Comparison of ENCODE assay signal across 2 cellular contexts in the genomic region with DNA sequence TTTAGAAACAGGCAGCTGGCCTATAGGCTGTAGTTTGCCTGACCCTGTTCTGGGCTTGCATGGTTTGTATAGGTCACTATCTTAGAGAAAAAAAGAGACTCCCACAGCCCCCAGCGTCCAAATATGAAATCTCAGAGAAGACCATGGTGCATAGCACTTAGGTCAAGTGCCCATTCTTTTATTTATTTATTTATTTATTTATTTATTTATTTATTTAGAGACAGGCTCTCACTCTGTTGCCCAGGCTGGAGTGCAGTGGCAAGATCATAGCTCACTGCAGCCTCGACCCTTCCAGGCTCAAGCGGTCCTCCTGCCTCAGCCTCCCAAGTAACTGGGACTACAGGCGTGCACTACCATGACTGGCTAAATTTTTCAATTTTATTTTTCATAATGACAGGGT.
A peak's percentile ranks its signal among the peaks of the same experiment; 100 is the strongest.
TF ChIP-seq lines count a peak whose summit lies in the region.

No MANE protein-coding gene starts in this region.

TF ChIP-seq in A549, 52 proteins besides CTCF, POLR2A, EP300 and RAD21 (continued from another document):
- TF ChIP-seq ZC3H11A (IDR thresholded peaks at IDR 0.05) (peak; percentile 69), NR3C1 (IDR thresholded peaks at IDR 0.05) (no peak), SMC3 (IDR thresholded peaks at IDR 0.05) (no peak), REST (IDR thresholded peaks at IDR 0.05) (no peak)

TF ChIP-seq in HEK293, 187 proteins besides CTCF, POLR2A, EP300 and RAD21 (continued from another document and continues in another):
- peak; percentile 65; the same call in 1 of the 2 replicates for TF ChIP-seq REST (tag by site-specific recombination; IDR thresholded peaks at IDR 0.05)
- peak; percentile 82 for TF ChIP-seq ZNF433 (tag by site-specific recombination; IDR thresholded peaks at IDR 0.05; ENCODE audit: low read depth)
- TF ChIP-seq ZNF394 (tag by site-specific recombination; IDR thresholded peaks at IDR 0.05; ENCODE audit: borderline replicate concordance), result peak; percentile 95
- TF ChIP-seq ZNF776 (tag by site-specific recombination; IDR thresholded peaks at IDR 0.05; ENCODE audit: borderline replicate concordance), result no peak
- peak; percentile 67; the same call in 1 of the 2 replicates for TF ChIP-seq ZNF223 (tag by site-specific recombination; IDR thresholded peaks at IDR 0.05)
- TF ChIP-seq ZBTB8A (tag by site-specific recombination; IDR thresholded peaks at IDR 0.05), result peak; percentile 82
- TF ChIP-seq ZNF155 (tag by site-specific recombination; IDR thresholded peaks at IDR 0.05), result no peak
- peak; percentile 53 for TF ChIP-seq ZXDB (tag by site-specific recombination; IDR thresholded peaks at IDR 0.05)
- TF ChIP-seq, protein P1, sequence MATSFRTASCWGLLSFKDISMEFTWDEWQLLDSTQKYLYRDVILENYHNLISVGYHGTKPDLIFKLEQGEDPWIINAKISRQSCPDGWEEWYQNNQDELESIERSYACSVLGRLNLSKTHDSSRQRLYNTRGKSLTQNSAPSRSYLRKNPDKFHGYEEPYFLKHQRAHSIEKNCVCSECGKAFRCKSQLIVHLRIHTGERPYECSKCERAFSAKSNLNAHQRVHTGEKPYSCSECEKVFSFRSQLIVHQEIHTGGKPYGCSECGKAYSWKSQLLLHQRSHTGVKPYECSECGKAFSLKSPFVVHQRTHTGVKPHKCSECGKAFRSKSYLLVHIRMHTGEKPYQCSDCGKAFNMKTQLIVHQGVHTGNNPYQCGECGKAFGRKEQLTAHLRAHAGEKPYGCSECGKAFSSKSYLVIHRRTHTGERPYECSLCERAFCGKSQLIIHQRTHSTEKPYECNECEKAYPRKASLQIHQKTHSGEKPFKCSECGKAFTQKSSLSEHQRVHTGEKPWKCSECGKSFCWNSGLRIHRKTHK (tag by site-specific recombination; IDR thresholded peaks at IDR 0.05), result no peak
- TF ChIP-seq MYNN (tag by site-specific recombination; IDR thresholded peaks at IDR 0.05; ENCODE audit: borderline replicate concordance), result no peak
- TF ChIP-seq RBAK (tag by site-specific recombination; IDR thresholded peaks at IDR 0.05), result peak; percentile 76
- peak; percentile 42; the same call in 1 of the 2 replicates for TF ChIP-seq GLI2 (tag by site-specific recombination; IDR thresholded peaks at IDR 0.05; ENCODE audit: borderline replicate concordance, low read depth)
- no peak for TF ChIP-seq ZNF501 (tag by site-specific recombination; IDR thresholded peaks at IDR 0.05)
- TF ChIP-seq, protein P2, sequence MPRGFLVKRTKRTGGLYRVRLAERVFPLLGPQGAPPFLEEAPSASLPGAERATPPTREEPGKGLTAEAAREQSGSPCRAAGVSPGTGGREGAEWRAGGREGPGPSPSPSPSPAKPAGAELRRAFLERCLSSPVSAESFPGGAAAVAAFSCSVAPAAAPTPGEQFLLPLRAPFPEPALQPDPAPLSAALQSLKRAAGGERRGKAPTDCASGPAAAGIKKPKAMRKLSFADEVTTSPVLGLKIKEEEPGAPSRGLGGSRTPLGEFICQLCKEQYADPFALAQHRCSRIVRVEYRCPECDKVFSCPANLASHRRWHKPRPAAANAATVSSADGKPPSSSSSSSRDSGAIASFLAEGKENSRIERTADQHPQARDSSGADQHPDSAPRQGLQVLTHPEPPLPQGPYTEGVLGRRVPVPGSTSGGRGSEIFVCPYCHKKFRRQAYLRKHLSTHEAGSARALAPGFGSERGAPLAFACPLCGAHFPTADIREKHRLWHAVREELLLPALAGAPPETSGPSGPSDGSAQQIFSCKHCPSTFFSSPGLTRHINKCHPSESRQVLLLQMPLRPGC (tag by site-specific recombination; IDR thresholded peaks at IDR 0.05), result no peak
- peak; percentile 83 for TF ChIP-seq ZNF558 (tag by site-specific recombination; IDR thresholded peaks at IDR 0.05)
- peak; percentile 91 for TF ChIP-seq ZNF19 (tag by site-specific recombination; IDR thresholded peaks at IDR 0.05; ENCODE audit: low read depth)
- TF ChIP-seq ZNF16 (tag by site-specific recombination; IDR thresholded peaks at IDR 0.05; ENCODE audit: low read depth), result no peak
- TF ChIP-seq ZNF664 (tag by site-specific recombination; IDR thresholded peaks at IDR 0.05), result peak; percentile 71
- TF ChIP-seq ZNF510 (tag by site-specific recombination; IDR thresholded peaks at IDR 0.05; ENCODE audit: insufficient replicate concordance), result peak; percentile 77
- TF ChIP-seq ZNF157 (tag by site-specific recombination; IDR thresholded peaks at IDR 0.05), result 0 out of 2 replicates have a peak, but pooled peaks have one; percentile 13
- TF ChIP-seq, protein P3, sequence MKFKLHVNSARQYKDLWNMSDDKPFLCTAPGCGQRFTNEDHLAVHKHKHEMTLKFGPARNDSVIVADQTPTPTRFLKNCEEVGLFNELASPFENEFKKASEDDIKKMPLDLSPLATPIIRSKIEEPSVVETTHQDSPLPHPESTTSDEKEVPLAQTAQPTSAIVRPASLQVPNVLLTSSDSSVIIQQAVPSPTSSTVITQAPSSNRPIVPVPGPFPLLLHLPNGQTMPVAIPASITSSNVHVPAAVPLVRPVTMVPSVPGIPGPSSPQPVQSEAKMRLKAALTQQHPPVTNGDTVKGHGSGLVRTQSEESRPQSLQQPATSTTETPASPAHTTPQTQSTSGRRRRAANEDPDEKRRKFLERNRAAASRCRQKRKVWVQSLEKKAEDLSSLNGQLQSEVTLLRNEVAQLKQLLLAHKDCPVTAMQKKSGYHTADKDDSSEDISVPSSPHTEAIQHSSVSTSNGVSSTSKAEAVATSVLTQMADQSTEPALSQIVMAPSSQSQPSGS (tag by site-specific recombination; IDR thresholded peaks at IDR 0.05; ENCODE audit: low read depth), result no peak
- peak; percentile 59; the same call in 1 of the 2 replicates for TF ChIP-seq ZNF292 (tag by site-specific recombination; IDR thresholded peaks at IDR 0.05; ENCODE audit: borderline replicate concordance, low read depth)
- peak; percentile 80 for TF ChIP-seq ZNF791 (tag by site-specific recombination; IDR thresholded peaks at IDR 0.05)
- TF ChIP-seq ZNF146 (tag by site-specific recombination; IDR thresholded peaks at IDR 0.05), result no peak
- no peak for TF ChIP-seq PRDM1 (tag by site-specific recombination; IDR thresholded peaks at IDR 0.05)
- TF ChIP-seq ZNF2 (tag by site-specific recombination; IDR thresholded peaks at IDR 0.05), result no peak
- 0 out of 2 replicates have a peak, but pooled peaks have one; percentile 45 for TF ChIP-seq ZNF704 (tag by site-specific recombination; IDR thresholded peaks at IDR 0.05)
- no peak for TF ChIP-seq ZNF133 (tag by site-specific recombination; IDR thresholded peaks at IDR 0.05)
- TF ChIP-seq ZNF148 (tag by site-specific recombination; IDR thresholded peaks at IDR 0.05; ENCODE audit: borderline replicate concordance), result no peak
- 0 out of 2 replicates have a peak, but pooled peaks have one; percentile 40 for TF ChIP-seq KLF7 (tag by site-specific recombination; IDR thresholded peaks at IDR 0.05; ENCODE audit: borderline replicate concordance)
- TF ChIP-seq KLF16 (tag by site-specific recombination; IDR thresholded peaks at IDR 0.05), result no peak
- peak; percentile 89 for TF ChIP-seq ZNF266 (tag by site-specific recombination; IDR thresholded peaks at IDR 0.05; ENCODE audit: low read depth)
- 0 out of 2 replicates have a peak, but pooled peaks have one; percentile 54 for TF ChIP-seq ZNF530 (tag by site-specific recombination; IDR thresholded peaks at IDR 0.05; ENCODE audit: low read depth)
- 0 out of 2 replicates have a peak, but pooled peaks have one; percentile 14 for TF ChIP-seq ZNF121 (tag by site-specific recombination; IDR thresholded peaks at IDR 0.05)
- 0 out of 2 replicates have a peak, but pooled peaks have one; percentile 20 for TF ChIP-seq AEBP2 (tag by site-specific recombination; IDR thresholded peaks at IDR 0.05; ENCODE audit: borderline replicate concordance)
- TF ChIP-seq, protein P4, sequence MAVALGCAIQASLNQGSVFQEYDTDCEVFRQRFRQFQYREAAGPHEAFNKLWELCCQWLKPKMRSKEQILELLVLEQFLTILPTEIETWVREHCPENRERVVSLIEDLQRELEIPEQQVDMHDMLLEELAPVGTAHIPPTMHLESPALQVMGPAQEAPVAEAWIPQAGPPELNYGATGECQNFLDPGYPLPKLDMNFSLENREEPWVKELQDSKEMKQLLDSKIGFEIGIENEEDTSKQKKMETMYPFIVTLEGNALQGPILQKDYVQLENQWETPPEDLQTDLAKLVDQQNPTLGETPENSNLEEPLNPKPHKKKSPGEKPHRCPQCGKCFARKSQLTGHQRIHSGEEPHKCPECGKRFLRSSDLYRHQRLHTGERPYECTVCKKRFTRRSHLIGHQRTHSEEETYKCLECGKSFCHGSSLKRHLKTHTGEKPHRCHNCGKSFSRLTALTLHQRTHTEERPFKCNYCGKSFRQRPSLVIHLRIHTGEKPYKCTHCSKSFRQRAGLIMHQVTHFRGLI (tag by site-specific recombination; IDR thresholded peaks at IDR 0.05), result no peak
- peak; percentile 52 for TF ChIP-seq ZNF629 (tag by site-specific recombination; IDR thresholded peaks at IDR 0.05)
- TF ChIP-seq ZNF140 (tag by site-specific recombination; IDR thresholded peaks at IDR 0.05), result peak; percentile 78; the same call in 1 of the 2 replicates
- no peak for TF ChIP-seq ZFP41 (tag by site-specific recombination; IDR thresholded peaks at IDR 0.05; ENCODE audit: borderline replicate concordance)
- TF ChIP-seq, protein P5, sequence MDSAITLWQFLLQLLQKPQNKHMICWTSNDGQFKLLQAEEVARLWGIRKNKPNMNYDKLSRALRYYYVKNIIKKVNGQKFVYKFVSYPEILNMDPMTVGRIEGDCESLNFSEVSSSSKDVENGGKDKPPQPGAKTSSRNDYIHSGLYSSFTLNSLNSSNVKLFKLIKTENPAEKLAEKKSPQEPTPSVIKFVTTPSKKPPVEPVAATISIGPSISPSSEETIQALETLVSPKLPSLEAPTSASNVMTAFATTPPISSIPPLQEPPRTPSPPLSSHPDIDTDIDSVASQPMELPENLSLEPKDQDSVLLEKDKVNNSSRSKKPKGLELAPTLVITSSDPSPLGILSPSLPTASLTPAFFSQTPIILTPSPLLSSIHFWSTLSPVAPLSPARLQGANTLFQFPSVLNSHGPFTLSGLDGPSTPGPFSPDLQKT (IDR thresholded peaks at IDR 0.05; ENCODE audit: borderline replicate concordance, low read depth, low read length), result no peak
- TF ChIP-seq ZBTB21 (tag by site-specific recombination; IDR thresholded peaks at IDR 0.05), result peak; percentile 69
